ENCODE assay signal across 1 cellular context in genomic region chr12:108337235-108338223, GRCh38.
A peak's percentile ranks its signal among the peaks of the same experiment; 100 is the strongest.
TF ChIP-seq lines count a peak whose summit lies in the region.

No MANE protein-coding gene starts in this region.

TF ChIP-seq in K562, 482 proteins besides CTCF, POLR2A, EP300 and RAD21 (continued from another document and continues in another):
- no peak for TF ChIP-seq ZNF518B (CRISPR knock-in tag; IDR thresholded peaks at IDR 0.05)
- no peak for TF ChIP-seq ZZZ3 (IDR thresholded peaks at IDR 0.05)
- TF ChIP-seq CAMTA2 (CRISPR knock-in tag; conservative IDR thresholded peaks at IDR 0.05) = no peak
- TF ChIP-seq PHB (CRISPR knock-in tag; IDR thresholded peaks at IDR 0.05) = no peak
- TF ChIP-seq FOXK2 (conservative IDR thresholded peaks at IDR 0.05 in 1 of 2, IDR thresholded peaks at IDR 0.05 in 1 of 2; ENCODE audit: low read depth in 2 of 2) = no peak; a peak in 1 of 4 replicates
- TF ChIP-seq PHB2 (IDR thresholded peaks at IDR 0.05; ENCODE audit: low read depth) = peak; percentile 74; the same call in 1 of the 2 replicates
- TF ChIP-seq ATF3 (IDR thresholded peaks at IDR 0.05) = peak; percentile 70
- TF ChIP-seq ATF3 (CRISPR knock-in tag; conservative IDR thresholded peaks at IDR 0.05) = no peak
- TF ChIP-seq ZNF408 (CRISPR knock-in tag; IDR thresholded peaks at IDR 0.05; ENCODE audit: low read depth) = no peak
- TF ChIP-seq YBX1 (IDR thresholded peaks at IDR 0.05) = no peak
- no peak for TF ChIP-seq ZHX1 (conservative IDR thresholded peaks at IDR 0.05; ENCODE audit: low read length)
- TF ChIP-seq RAD51 (IDR thresholded peaks at IDR 0.05; ENCODE audit: borderline replicate concordance, low read depth) = no peak
- TF ChIP-seq ZBTB2 (IDR thresholded peaks at IDR 0.05) = peak; percentile 85; the same call in 1 of the 2 replicates
- no peak for TF ChIP-seq TAF7 (tag; IDR thresholded peaks at IDR 0.05)
- TF ChIP-seq PRMT5 (CRISPR knock-in tag; IDR thresholded peaks at IDR 0.05) = no peak
- no peak for TF ChIP-seq HMGN3 (IDR thresholded peaks at IDR 0.05; ENCODE audit: borderline replicate concordance, extremely low read depth, insufficient read length, low read depth, low read length)
- no peak for TF ChIP-seq ZNF512 (tag; IDR thresholded peaks at IDR 0.05)
- peak; percentile 71; the same call in 1 of the 2 replicates for TF ChIP-seq MBD2 (IDR thresholded peaks at IDR 0.05; ENCODE audit: borderline replicate concordance, low read depth)
- no peak for TF ChIP-seq THRB (CRISPR knock-in tag; conservative IDR thresholded peaks at IDR 0.05)
- no peak for TF ChIP-seq TCF15 (CRISPR knock-in tag; IDR thresholded peaks at IDR 0.05)
- TF ChIP-seq CHD4 (IDR thresholded peaks at IDR 0.05; ENCODE audit: insufficient read depth, insufficient replicate concordance, low read depth, low read length, poor library complexity, severe bottlenecking) = no peak
- no peak for TF ChIP-seq ZNF76 (CRISPR knock-in tag; IDR thresholded peaks at IDR 0.05; ENCODE audit: borderline replicate concordance)
- no peak for TF ChIP-seq HIVEP1 (CRISPR knock-in tag; IDR thresholded peaks at IDR 0.05)
- no peak for TF ChIP-seq ATF4 (CRISPR knock-in tag; IDR thresholded peaks at IDR 0.05)
- TF ChIP-seq TRIM28 (IDR thresholded peaks at IDR 0.05) = peak; percentile 58; the same call in 1 of the 2 replicates
- no peak for TF ChIP-seq RHOXF2B (CRISPR knock-in tag; conservative IDR thresholded peaks at IDR 0.05)
- TF ChIP-seq GTF2A2 (tag; IDR thresholded peaks at IDR 0.05) = no peak
- TF ChIP-seq ZBTB34 (CRISPR knock-in tag; IDR thresholded peaks at IDR 0.05) = no peak
- TF ChIP-seq DIDO1 (tag; IDR thresholded peaks at IDR 0.05; ENCODE audit: low read depth) = no peak
- peak; percentile 64; the same call in 1 of the 2 replicates for TF ChIP-seq XRCC5 (IDR thresholded peaks at IDR 0.05; ENCODE audit: low read depth, low read length)
- TF ChIP-seq PHF8 (IDR thresholded peaks at IDR 0.05; ENCODE audit: borderline replicate concordance, low read length) = no peak
- TF ChIP-seq PKNOX1 (IDR thresholded peaks at IDR 0.05) = peak; percentile 37; the same call in 1 of the 2 replicates
- no peak; the same call in 1 of the 2 replicates for TF ChIP-seq L3MBTL2 (IDR thresholded peaks at IDR 0.05)
- no peak for TF ChIP-seq ZC3H11A (IDR thresholded peaks at IDR 0.05; ENCODE audit: low read depth, low read length)
- peak; percentile 96 for TF ChIP-seq DPF2 (IDR thresholded peaks at IDR 0.05)
- no peak for TF ChIP-seq CBX8 (IDR thresholded peaks at IDR 0.05; ENCODE audit: borderline replicate concordance, extremely low read depth, low read depth, low read length, poor library complexity, severe bottlenecking)
- TF ChIP-seq RBM15 (IDR thresholded peaks at IDR 0.05; ENCODE audit: insufficient read depth, low read length) = no peak
- no peak for TF ChIP-seq CCAR2 (IDR thresholded peaks at IDR 0.05; ENCODE audit: low read depth, low read length)
- TF ChIP-seq SAFB (IDR thresholded peaks at IDR 0.05; ENCODE audit: borderline replicate concordance, low read depth, low read length) = no peak
- no peak for TF ChIP-seq ZNF133 (CRISPR knock-in tag; IDR thresholded peaks at IDR 0.05)
- no peak for TF ChIP-seq E2F4 (CRISPR knock-in tag; IDR thresholded peaks at IDR 0.05; ENCODE audit: low read depth)
- TF ChIP-seq KLF6 (CRISPR knock-in tag; IDR thresholded peaks at IDR 0.05; ENCODE audit: borderline replicate concordance) = no peak
- TF ChIP-seq TCF7L2 (IDR thresholded peaks at IDR 0.05; ENCODE audit: low read depth, low read length) = no peak
- TF ChIP-seq ZNF274 (IDR thresholded peaks at IDR 0.05; ENCODE audit: borderline replicate concordance, low read depth, low read length) = no peak
- no peak for TF ChIP-seq ZNF224 (CRISPR knock-in tag; IDR thresholded peaks at IDR 0.05)
- TF ChIP-seq ZNF586 (CRISPR knock-in tag; conservative IDR thresholded peaks at IDR 0.05) = no peak
- TF ChIP-seq ZNF639 (CRISPR knock-in tag; conservative IDR thresholded peaks at IDR 0.05 in 1 of 2, IDR thresholded peaks at IDR 0.05 in 1 of 2) = no peak
- no peak for TF ChIP-seq ZNF764 (CRISPR knock-in tag; IDR thresholded peaks at IDR 0.05; ENCODE audit: low read depth)
